Comparison of ENCODE assay signal across 10 cellular contexts in genomic region chr12:54581412-54581811, GRCh38. TPM values are rescaled to one million over a fixed set of nuclear protein-coding genes. Genes with fewer than 3 reads are reported as not detected.
"Had no signal": no experiment of that assay in that cellular context is flagged by ENCODE, and none has a peak within 500 bp of the region (broad histone marks: within the 10 kb centered on the region; RNA-seq: fewer than 3 reads in every experiment).

No MANE protein-coding gene starts in this region.

- FAIRE-seq: HTR-8/SVneo, K562 had no signal

- ATAC-seq: HCT116, K562 had no signal

- H3K9ac ChIP-seq: GM23248 had no signal

- H3K36me3 ChIP-seq: HAP-1 had no signal

- H3K4me3 ChIP-seq: GM23248, HAP-1, K562 had no signal

- H3K9me3 ChIP-seq: HAP-1 had no signal

- H3K27ac ChIP-seq: GM23248 had no signal

- H3K4me1 ChIP-seq: HAP-1 had no signal

- DNase-seq: GM23248, GOT3, H7, IMR-90 had no signal

RNA-seq across cellular contexts. Expression of gene PPP1R1A, which starts 7.0 kb away (rescaled TPM):
- total RNA-seq: GM23248, HT-29, IMR-90, K562 had no signal

RNA-seq across cellular contexts. Expression of gene PDE1B, which starts 32.0 kb away (rescaled TPM):
- total RNA-seq: GM23248, HT-29, IMR-90 had no signal

RNA-seq across cellular contexts. Expression of gene LACRT, which starts 53.3 kb away (rescaled TPM):
- total RNA-seq: GM23248, H4, H7, HT-29, IMR-90, K562 had no signal
